ENCODE assay signal across 1 cellular context in the genomic region with DNA sequence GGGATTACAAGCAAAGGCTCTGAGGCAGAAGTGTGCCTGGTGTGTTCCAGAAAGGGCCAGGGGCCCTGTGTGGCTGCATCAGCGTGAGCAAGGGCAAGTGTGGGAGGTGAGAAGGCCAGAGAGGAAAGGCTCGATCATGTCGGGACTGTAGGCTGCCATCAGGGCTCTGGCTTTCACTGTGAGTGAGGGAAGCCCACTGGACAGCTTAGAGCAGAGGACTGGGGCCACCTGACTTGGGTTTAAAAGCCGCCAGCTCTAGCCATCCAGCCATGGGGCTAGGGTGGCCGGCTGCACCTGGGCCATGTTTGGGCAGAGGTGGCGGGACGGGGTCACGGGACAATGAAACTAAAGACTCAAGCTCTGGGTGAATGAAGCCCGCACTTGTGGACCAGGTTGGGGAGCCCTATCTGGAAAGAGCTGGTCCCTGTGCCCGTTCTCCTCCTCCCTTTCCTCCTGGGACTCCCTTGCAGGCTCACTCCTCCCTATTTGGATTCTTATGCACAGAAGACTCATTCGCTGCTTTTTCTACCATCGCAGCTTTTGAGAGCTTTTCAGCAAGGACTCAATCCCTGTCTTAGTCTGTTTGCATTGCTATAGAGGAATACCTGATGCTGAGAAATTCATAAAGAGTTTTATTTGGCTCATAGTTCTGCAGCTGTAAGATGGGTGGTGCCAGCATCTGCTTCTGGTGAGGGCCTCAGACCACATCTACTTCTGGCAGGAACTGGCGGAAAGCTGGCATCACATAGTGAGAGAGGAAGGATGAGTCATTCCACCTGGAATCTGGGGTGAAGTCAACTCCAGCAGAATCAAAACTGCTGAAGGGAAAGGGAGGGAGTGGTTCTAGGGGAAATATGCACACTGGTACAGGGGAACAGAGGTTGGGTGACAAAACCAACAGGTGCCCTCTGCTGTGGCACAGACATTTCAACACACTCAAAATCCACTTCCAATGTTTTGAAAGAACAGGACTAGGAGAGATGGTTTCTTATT.
TF ChIP-seq lines count a peak whose summit lies in the region.

No MANE protein-coding gene starts in this region.

TF ChIP-seq in HepG2, 621 proteins besides CTCF, POLR2A, EP300 and RAD21:
- TF ChIP-seq FOSL2 (CRISPR knock-in tag; IDR thresholded peaks at IDR 0.05) = peak; percentile 51; the same call in 1 of the 2 replicates
- TF ChIP-seq, protein P1, sequence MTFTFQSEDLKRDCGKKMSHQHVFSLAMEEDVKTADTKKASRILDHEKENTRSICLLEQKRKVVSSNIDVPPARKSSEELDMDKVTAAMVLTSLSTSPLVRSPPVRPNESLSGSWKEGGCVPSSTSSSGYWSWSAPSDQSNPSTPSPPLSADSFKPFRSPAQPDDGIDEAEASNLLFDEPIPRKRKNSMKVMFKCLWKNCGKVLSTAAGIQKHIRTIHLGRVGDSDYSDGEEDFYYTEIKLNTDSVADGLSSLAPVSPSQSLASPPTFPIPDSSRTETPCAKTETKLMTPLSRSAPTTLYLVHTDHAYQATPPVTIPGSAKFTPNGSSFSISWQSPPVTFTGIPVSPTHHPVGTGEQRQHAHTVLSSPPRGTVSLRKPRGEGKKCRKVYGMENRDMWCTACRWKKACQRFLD (CRISPR knock-in tag; IDR thresholded peaks at IDR 0.05; ENCODE audit: borderline replicate concordance) = no peak
